1 cellular context compared by ENCODE assay signal in the genomic region with DNA sequence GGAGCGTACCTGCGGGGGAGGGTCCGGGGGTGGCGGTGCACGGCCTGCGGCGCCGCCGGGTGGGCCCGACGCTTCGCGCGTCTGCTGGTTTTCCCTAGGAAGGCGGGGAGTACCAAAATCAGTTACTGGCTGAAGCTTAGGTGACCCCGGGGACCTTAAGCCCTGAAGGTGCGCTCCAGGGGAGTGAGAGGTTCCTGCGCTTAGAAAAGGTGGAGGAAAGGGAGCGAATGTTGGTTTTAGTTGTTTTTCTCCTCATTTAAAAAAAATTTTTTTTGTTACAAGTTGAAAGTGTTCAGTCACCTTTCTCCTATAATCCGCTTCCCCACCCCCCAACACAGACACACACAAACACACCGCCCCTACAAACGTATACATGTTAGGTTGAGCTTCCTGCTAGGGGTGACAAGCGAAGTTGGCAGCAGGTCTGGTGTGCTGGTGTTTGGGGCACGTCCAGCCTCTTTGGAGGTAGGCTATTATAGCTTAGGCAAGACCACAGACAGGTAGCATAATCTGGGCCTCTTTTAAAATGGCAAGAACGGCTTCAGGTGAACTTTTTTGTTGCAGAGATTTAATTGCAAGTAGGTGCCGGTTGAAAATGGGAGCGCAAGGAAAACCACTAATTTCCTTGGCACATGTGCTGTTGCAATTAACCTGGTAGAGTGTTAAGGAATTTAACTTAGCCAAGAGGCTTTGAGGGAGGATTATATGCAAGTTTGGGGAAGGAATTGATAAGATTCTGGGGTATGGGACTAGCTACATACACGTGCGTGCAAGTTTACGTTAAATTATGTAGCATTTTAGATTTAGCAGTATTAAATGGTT.
A peak's percentile ranks its signal among the peaks of the same experiment; 100 is the strongest.
TF ChIP-seq lines count a peak whose summit lies in the region.

No MANE protein-coding gene starts in this region.

TF ChIP-seq in HepG2, 621 proteins besides CTCF, POLR2A, EP300 and RAD21 (continued from another document and continues in another):
- TF ChIP-seq TBL1XR1 (IDR thresholded peaks at IDR 0.05; ENCODE audit: borderline replicate concordance, low read length, partially characterized antibody) (no peak), NFIC (IDR thresholded peaks at IDR 0.05; ENCODE audit: low read length) (no peak), ZNF496 (CRISPR knock-in tag; IDR thresholded peaks at IDR 0.05; ENCODE audit: insufficient replicate concordance) (no peak), ZNF501 (CRISPR knock-in tag; IDR thresholded peaks at IDR 0.05) (peak; percentile 15; the same call in 1 of the 2 replicates), ELF4 (CRISPR knock-in tag; IDR thresholded peaks at IDR 0.05; ENCODE audit: borderline replicate concordance) (0 out of 2 replicates have a peak, but pooled peaks have one; percentile 20), ZNF577 (CRISPR knock-in tag; IDR thresholded peaks at IDR 0.05; ENCODE audit: borderline replicate concordance, low read depth) (no peak), TARDBP (CRISPR knock-in tag; IDR thresholded peaks at IDR 0.05) (no peak), CBX2 (IDR thresholded peaks at IDR 0.05; ENCODE audit: low read depth, low read length) (no peak), CBX2 (CRISPR knock-in tag; IDR thresholded peaks at IDR 0.05; ENCODE audit: low read depth) (no peak), ZNF354B (CRISPR knock-in tag; IDR thresholded peaks at IDR 0.05) (0 out of 2 replicates have a peak, but pooled peaks have one; percentile 0), NCOA1 (CRISPR knock-in tag; IDR thresholded peaks at IDR 0.05) (peak; percentile 23; the same call in 1 of the 2 replicates), ZNF230 (CRISPR knock-in tag; IDR thresholded peaks at IDR 0.05) (no peak), SSRP1 (CRISPR knock-in tag; IDR thresholded peaks at IDR 0.05) (no peak), ZNF788 (CRISPR knock-in tag; IDR thresholded peaks at IDR 0.05; ENCODE audit: borderline replicate concordance) (no peak), PITX1 (CRISPR knock-in tag; IDR thresholded peaks at IDR 0.05) (no peak), ZNF264 (CRISPR knock-in tag; IDR thresholded peaks at IDR 0.05) (no peak), STAT5B (CRISPR knock-in tag; IDR thresholded peaks at IDR 0.05) (no peak), MED8 (CRISPR knock-in tag; IDR thresholded peaks at IDR 0.05; ENCODE audit: insufficient replicate concordance) (peak; percentile 72), SP5 (CRISPR knock-in tag; IDR thresholded peaks at IDR 0.05; ENCODE audit: borderline replicate concordance, low read depth) (no peak), ZBTB7B (CRISPR knock-in tag; IDR thresholded peaks at IDR 0.05) (peak; percentile 2; the same call in 1 of the 2 replicates)
- TF ChIP-seq, protein P1, sequence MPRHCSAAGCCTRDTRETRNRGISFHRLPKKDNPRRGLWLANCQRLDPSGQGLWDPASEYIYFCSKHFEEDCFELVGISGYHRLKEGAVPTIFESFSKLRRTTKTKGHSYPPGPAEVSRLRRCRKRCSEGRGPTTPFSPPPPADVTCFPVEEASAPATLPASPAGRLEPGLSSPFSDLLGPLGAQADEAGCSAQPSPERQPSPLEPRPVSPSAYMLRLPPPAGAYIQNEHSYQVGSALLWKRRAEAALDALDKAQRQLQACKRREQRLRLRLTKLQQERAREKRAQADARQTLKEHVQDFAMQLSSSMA (CRISPR knock-in tag; IDR thresholded peaks at IDR 0.05) = no peak
- TF ChIP-seq, protein P2, sequence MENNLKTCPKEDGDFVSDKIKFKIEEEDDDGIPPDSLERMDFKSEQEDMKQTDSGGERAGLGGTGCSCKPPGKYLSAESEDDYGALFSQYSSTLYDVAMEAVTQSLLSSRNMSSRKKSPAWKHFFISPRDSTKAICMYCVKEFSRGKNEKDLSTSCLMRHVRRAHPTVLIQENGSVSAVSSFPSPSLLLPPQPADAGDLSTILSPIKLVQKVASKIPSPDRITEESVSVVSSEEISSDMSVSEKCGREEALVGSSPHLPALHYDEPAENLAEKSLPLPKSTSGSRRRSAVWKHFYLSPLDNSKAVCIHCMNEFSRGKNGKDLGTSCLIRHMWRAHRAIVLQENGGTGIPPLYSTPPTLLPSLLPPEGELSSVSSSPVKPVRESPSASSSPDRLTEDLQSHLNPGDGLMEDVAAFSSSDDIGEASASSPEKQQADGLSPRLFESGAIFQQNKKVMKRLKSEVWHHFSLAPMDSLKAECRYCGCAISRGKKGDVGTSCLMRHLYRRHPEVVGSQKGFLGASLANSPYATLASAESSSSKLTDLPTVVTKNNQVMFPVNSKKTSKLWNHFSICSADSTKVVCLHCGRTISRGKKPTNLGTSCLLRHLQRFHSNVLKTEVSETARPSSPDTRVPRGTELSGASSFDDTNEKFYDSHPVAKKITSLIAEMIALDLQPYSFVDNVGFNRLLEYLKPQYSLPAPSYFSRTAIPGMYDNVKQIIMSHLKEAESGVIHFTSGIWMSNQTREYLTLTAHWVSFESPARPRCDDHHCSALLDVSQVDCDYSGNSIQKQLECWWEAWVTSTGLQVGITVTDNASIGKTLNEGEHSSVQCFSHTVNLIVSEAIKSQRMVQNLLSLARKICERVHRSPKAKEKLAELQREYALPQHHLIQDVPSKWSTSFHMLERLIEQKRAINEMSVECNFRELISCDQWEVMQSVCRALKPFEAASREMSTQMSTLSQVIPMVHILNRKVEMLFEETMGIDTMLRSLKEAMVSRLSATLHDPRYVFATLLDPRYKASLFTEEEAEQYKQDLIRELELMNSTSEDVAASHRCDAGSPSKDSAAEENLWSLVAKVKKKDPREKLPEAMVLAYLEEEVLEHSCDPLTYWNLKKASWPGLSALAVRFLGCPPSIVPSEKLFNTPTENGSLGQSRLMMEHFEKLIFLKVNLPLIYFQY (CRISPR knock-in tag; IDR thresholded peaks at IDR 0.05; ENCODE audit: borderline replicate concordance) = no peak
- TF ChIP-seq, protein P3, sequence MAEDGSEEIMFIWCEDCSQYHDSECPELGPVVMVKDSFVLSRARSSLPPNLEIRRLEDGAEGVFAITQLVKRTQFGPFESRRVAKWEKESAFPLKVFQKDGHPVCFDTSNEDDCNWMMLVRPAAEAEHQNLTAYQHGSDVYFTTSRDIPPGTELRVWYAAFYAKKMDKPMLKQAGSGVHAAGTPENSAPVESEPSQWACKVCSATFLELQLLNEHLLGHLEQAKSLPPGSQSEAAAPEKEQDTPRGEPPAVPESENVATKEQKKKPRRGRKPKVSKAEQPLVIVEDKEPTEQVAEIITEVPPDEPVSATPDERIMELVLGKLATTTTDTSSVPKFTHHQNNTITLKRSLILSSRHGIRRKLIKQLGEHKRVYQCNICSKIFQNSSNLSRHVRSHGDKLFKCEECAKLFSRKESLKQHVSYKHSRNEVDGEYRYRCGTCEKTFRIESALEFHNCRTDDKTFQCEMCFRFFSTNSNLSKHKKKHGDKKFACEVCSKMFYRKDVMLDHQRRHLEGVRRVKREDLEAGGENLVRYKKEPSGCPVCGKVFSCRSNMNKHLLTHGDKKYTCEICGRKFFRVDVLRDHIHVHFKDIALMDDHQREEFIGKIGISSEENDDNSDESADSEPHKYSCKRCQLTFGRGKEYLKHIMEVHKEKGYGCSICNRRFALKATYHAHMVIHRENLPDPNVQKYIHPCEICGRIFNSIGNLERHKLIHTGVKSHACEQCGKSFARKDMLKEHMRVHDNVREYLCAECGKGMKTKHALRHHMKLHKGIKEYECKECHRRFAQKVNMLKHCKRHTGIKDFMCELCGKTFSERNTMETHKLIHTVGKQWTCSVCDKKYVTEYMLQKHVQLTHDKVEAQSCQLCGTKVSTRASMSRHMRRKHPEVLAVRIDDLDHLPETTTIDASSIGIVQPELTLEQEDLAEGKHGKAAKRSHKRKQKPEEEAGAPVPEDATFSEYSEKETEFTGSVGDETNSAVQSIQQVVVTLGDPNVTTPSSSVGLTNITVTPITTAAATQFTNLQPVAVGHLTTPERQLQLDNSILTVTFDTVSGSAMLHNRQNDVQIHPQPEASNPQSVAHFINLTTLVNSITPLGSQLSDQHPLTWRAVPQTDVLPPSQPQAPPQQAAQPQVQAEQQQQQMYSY (CRISPR knock-in tag; IDR thresholded peaks at IDR 0.05) = no peak
- TF ChIP-seq, protein P4, sequence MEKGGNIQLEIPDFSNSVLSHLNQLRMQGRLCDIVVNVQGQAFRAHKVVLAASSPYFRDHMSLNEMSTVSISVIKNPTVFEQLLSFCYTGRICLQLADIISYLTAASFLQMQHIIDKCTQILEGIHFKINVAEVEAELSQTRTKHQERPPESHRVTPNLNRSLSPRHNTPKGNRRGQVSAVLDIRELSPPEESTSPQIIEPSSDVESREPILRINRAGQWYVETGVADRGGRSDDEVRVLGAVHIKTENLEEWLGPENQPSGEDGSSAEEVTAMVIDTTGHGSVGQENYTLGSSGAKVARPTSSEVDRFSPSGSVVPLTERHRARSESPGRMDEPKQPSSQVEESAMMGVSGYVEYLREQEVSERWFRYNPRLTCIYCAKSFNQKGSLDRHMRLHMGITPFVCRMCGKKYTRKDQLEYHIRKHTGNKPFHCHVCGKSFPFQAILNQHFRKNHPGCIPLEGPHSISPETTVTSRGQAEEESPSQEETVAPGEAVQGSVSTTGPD (CRISPR knock-in tag; IDR thresholded peaks at IDR 0.05) = 0 out of 2 replicates have a peak, but pooled peaks have one; percentile 37
- TF ChIP-seq, protein P5, sequence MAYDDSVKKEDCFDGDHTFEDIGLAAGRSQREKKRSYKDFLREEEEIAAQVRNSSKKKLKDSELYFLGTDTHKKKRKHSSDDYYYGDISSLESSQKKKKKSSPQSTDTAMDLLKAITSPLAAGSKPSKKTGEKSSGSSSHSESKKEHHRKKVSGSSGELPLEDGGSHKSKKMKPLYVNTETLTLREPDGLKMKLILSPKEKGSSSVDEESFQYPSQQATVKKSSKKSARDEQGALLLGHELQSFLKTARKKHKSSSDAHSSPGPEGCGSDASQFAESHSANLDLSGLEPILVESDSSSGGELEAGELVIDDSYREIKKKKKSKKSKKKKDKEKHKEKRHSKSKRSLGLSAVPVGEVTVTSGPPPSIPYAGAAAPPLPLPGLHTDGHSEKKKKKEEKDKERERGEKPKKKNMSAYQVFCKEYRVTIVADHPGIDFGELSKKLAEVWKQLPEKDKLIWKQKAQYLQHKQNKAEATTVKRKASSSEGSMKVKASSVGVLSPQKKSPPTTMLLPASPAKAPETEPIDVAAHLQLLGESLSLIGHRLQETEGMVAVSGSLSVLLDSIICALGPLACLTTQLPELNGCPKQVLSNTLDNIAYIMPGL (CRISPR knock-in tag; IDR thresholded peaks at IDR 0.05; ENCODE audit: borderline replicate concordance in 1 of 2, low read depth in 1 of 2) = peak in 1 of 2 experiments; percentile 46; a peak in 1 of 4 replicates
- TF ChIP-seq, protein P6, sequence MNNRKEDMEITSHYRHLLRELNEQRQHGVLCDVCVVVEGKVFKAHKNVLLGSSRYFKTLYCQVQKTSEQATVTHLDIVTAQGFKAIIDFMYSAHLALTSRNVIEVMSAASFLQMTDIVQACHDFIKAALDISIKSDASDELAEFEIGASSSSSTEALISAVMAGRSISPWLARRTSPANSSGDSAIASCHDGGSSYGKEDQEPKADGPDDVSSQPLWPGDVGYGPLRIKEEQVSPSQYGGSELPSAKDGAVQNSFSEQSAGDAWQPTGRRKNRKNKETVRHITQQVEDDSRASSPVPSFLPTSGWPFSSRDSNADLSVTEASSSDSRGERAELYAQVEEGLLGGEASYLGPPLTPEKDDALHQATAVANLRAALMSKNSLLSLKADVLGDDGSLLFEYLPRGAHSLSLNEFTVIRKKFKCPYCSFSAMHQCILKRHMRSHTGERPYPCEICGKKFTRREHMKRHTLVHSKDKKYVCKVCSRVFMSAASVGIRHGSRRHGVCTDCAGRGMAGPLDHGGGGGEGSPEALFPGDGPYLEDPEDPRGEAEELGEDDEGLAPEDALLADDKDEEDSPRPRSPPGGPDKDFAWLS (CRISPR knock-in tag; IDR thresholded peaks at IDR 0.05; ENCODE audit: borderline replicate concordance) = no peak
- TF ChIP-seq, protein P7, sequence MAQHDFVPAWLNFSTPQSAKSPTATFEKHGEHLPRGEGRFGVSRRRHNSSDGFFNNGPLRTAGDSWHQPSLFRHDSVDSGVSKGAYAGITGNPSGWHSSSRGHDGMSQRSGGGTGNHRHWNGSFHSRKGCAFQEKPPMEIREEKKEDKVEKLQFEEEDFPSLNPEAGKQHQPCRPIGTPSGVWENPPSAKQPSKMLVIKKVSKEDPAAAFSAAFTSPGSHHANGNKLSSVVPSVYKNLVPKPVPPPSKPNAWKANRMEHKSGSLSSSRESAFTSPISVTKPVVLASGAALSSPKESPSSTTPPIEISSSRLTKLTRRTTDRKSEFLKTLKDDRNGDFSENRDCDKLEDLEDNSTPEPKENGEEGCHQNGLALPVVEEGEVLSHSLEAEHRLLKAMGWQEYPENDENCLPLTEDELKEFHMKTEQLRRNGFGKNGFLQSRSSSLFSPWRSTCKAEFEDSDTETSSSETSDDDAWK (CRISPR knock-in tag; IDR thresholded peaks at IDR 0.05) = no peak
- TF ChIP-seq, protein P8, sequence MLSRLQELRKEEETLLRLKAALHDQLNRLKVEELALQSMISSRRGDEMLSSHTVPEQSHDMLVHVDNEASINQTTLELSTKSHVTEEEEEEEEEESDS (CRISPR knock-in tag; IDR thresholded peaks at IDR 0.05; ENCODE audit: borderline replicate concordance) = no peak
- TF ChIP-seq, protein P9, sequence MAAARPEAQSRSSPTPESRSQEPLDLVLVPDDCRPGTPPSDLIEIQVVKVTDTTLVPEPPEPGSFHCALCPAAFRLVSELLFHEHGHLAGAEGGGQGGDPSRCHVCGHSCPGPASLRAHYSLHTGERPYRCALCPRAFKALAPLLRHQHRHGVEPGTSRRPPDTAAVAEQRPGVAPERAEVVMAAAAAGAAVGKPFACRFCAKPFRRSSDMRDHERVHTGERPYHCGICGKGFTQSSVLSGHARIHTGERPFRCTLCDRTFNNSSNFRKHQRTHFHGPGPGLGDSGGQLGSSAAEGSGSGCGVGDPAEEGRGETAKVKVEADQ (CRISPR knock-in tag; IDR thresholded peaks at IDR 0.05; ENCODE audit: borderline replicate concordance) = no peak
- TF ChIP-seq, protein P10, sequence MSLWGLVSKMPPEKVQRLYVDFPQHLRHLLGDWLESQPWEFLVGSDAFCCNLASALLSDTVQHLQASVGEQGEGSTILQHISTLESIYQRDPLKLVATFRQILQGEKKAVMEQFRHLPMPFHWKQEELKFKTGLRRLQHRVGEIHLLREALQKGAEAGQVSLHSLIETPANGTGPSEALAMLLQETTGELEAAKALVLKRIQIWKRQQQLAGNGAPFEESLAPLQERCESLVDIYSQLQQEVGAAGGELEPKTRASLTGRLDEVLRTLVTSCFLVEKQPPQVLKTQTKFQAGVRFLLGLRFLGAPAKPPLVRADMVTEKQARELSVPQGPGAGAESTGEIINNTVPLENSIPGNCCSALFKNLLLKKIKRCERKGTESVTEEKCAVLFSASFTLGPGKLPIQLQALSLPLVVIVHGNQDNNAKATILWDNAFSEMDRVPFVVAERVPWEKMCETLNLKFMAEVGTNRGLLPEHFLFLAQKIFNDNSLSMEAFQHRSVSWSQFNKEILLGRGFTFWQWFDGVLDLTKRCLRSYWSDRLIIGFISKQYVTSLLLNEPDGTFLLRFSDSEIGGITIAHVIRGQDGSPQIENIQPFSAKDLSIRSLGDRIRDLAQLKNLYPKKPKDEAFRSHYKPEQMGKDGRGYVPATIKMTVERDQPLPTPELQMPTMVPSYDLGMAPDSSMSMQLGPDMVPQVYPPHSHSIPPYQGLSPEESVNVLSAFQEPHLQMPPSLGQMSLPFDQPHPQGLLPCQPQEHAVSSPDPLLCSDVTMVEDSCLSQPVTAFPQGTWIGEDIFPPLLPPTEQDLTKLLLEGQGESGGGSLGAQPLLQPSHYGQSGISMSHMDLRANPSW (CRISPR knock-in tag; IDR thresholded peaks at IDR 0.05; ENCODE audit: borderline replicate concordance) = no peak
- TF ChIP-seq, protein P11, sequence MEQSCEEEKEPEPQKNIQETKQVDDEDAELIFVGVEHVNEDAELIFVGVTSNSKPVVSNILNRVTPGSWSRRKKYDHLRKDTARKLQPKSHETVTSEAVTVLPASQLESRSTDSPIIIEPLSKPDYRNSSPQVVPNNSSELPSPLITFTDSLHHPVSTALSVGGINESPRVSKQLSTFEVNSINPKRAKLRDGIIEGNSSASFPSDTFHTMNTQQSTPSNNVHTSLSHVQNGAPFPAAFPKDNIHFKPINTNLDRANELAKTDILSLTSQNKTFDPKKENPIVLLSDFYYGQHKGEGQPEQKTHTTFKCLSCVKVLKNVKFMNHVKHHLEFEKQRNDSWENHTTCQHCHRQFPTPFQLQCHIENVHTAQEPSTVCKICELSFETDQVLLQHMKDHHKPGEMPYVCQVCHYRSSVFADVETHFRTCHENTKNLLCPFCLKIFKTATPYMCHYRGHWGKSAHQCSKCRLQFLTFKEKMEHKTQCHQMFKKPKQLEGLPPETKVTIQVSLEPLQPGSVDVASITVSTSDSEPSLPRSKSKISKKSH (CRISPR knock-in tag; IDR thresholded peaks at IDR 0.05; ENCODE audit: borderline replicate concordance) = no peak
